Comparison of ENCODE assay signal across 15 cellular contexts in the genomic region with DNA sequence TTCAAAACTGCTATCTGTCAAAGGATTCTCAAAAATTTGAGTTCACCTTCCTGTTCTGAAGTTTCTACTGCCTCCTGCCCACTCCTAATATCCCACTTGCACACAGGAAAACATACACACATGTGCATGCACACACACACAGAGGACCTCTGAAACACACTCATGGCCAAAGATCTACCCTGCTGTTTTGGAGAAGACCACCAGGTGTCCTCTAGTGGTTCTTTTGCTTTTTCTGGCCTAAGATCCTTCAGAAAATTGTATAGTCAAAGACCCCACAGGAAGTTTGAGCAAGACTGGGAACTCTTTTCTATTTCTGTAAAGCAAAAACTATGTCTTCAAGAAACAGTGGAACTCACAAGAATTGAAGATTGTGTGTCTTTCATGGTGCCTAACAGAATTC.
"Had no signal": no experiment of that assay in that cellular context is flagged by ENCODE, and none has a peak within 500 bp of the region (broad histone marks: within the 10 kb centered on the region; RNA-seq: fewer than 3 reads in every experiment).

No MANE protein-coding gene starts in this region.

- H3K27me3 Mint-ChIP-seq: activated naive CD8-positive, alpha-beta T cell treated with anti-CD3 and anti-CD28 coated beads, Interleukin-2, amount 50 U/mL, for 24 hours; activated T-helper 17 cell treated with anti-CD3 and anti-CD28 coated beads, Interleukin-2, amount 50 U/mL, for 72 hours; stimulated activated naive CD8-positive, alpha-beta T cell treated with anti-CD3 and anti-CD28 coated beads, Interleukin-15, Interleukin-2, amounts not matched to agents 100 ng/mL and 50 ng/mL, for 24 hours had no signal

- H3K9me3 ChIP-seq: suprapubic skin had no signal

- H3K4me1 ChIP-seq: suprapubic skin had no signal

- ATAC-seq: activated naive CD8-positive, alpha-beta T cell treated with anti-CD3 and anti-CD28 coated beads, Interleukin-2, amount 50 U/mL, for 24 hours; activated T-helper 17 cell treated with anti-CD3 and anti-CD28 coated beads, Interleukin-2, amount 50 U/mL, for 72 hours; right cardiac atrium had no signal

- H3K4me3 Mint-ChIP-seq: activated naive CD4-positive, alpha-beta T cell treated with anti-CD3 and anti-CD28 coated beads for 36 hours; activated naive CD8-positive, alpha-beta T cell treated with anti-CD3 and anti-CD28 coated beads, Interleukin-2, amount 50 U/mL, for 24 hours; activated T-helper 17 cell treated with anti-CD3 and anti-CD28 coated beads, Interleukin-2, amount 50 U/mL, for 72 hours; nephron; stimulated activated naive CD8-positive, alpha-beta T cell treated with anti-CD3 and anti-CD28 coated beads, Interleukin-15, Interleukin-2, amounts not matched to agents 100 ng/mL and 50 ng/mL, for 24 hours had no signal

- H3K27ac ChIP-seq: suprapubic skin, VCaP had no signal

- H3K4me1 Mint-ChIP-seq: activated naive CD8-positive, alpha-beta T cell treated with anti-CD3 and anti-CD28 coated beads, Interleukin-2, amount 50 U/mL, for 24 hours; activated T-helper 17 cell treated with anti-CD3 and anti-CD28 coated beads, Interleukin-2, amount 50 U/mL, for 72 hours; nephron had no signal

- FAIRE-seq: bronchial epithelial cell, small intestine had no signal

- DNase-seq: activated CD4-positive, alpha-beta T cell treated with anti-CD3 and anti-CD28 coated beads, Interleukin-2, amount 50 U/mL, for 48 hours; activated naive CD4-positive, alpha-beta T cell treated with anti-CD3 and anti-CD28 coated beads for 36 hours; activated naive CD8-positive, alpha-beta T cell treated with anti-CD3 and anti-CD28 coated beads, Interleukin-2, amount 50 U/mL, for 24 hours; aorta; occipital lobe; right cardiac atrium; small intestine; T1000; trophoblast cell had no signal

- H3K4me3 ChIP-seq: suprapubic skin had no signal

- H3K9me3 Mint-ChIP-seq: nephron had no signal

- H3K36me3 ChIP-seq: suprapubic skin had no signal

- H3K27ac Mint-ChIP-seq: activated naive CD4-positive, alpha-beta T cell treated with anti-CD3 and anti-CD28 coated beads for 36 hours; activated naive CD8-positive, alpha-beta T cell treated with anti-CD3 and anti-CD28 coated beads, Interleukin-2, amount 50 U/mL, for 24 hours; activated T-helper 17 cell treated with anti-CD3 and anti-CD28 coated beads, Interleukin-2, amount 50 U/mL, for 72 hours; nephron; stimulated activated naive CD8-positive, alpha-beta T cell treated with anti-CD3 and anti-CD28 coated beads, Interleukin-15, Interleukin-2, amounts not matched to agents 100 ng/mL and 50 ng/mL, for 24 hours had no signal

- H3K27me3 ChIP-seq: suprapubic skin had no signal
